Comparison of ENCODE assay signal across 20 cellular contexts in genomic region chr10:84944187-84944586, GRCh38.
DNase-seq lines count a peak whose midpoint lies in the region; ATAC-seq lines count a peak whose summit lies in the region.
"Had no signal": no experiment of that assay in that cellular context is flagged by ENCODE, and none has a peak within 500 bp of the region (broad histone marks: within the 10 kb centered on the region; RNA-seq: fewer than 3 reads in every experiment).

No MANE protein-coding gene starts in this region.

- no peaks in the 10 kb centered on the region for H3K36me3 ChIP-seq in mesendoderm (ENCODE audit: control insufficient read depth, insufficient read depth, low read length)

- ATAC-seq in GM18502 (IDR thresholded peaks at IDR 0.05; ENCODE audit: poor library complexity, unreplicated experiment) (peak; percentile 66), HG03520 (IDR thresholded peaks at IDR 0.05; ENCODE audit: unreplicated experiment) (peak; percentile 36)
- ATAC-seq: A549, HepG2, T-cell had no signal

- no peak overlapping the region for H2AK5ac ChIP-seq in mesendoderm (ENCODE audit: low read length)

- H2BK15ac ChIP-seq in mesendoderm (replicated peaks; ENCODE audit: low read depth) = no peak overlapping the region

- H3K4ac ChIP-seq in mesendoderm (ENCODE audit: low read depth, low read length) = no peak overlapping the region

- no peaks in the 10 kb centered on the region for H3K79me1 ChIP-seq in mesendoderm (ENCODE audit: low read length)

- H3K9ac ChIP-seq in mesendoderm (ENCODE audit: low read length) = no peak overlapping the region

- H3K4me2 ChIP-seq in mesendoderm (ENCODE audit: low read length) = no peak overlapping the region
- H3K4me2 ChIP-seq: A549 had no signal

- no peak overlapping the region for H3K4me3 ChIP-seq in mesendoderm (ENCODE audit: low read length)
- H3K4me3 ChIP-seq: A549, SK-N-MC had no signal

- no peak overlapping the region for H3K56ac ChIP-seq in mesendoderm (ENCODE audit: low read length)

- no peak overlapping the region for H2BK5ac ChIP-seq in mesendoderm (ENCODE audit: low read length)

- H4K8ac ChIP-seq in mesendoderm (ENCODE audit: low read depth, low read length) = no peak overlapping the region

- H3K23ac ChIP-seq in mesendoderm (ENCODE audit: low read length) = no peak overlapping the region

- H2BK120ac ChIP-seq in mesendoderm (ENCODE audit: low read depth, low read length) = no peak overlapping the region

- no peak overlapping the region for H3K18ac ChIP-seq in mesendoderm (ENCODE audit: low read length)

- H4K5ac ChIP-seq in mesendoderm (ENCODE audit: low read length) = no peak overlapping the region

- H3K4me1 ChIP-seq in mesendoderm (ENCODE audit: control insufficient read depth, low read depth, low read length) = no peaks in the 10 kb centered on the region
- H3K4me1 ChIP-seq: A549 had no signal

- DNase-seq in OCI-M1 (lab: John Stamatoyannopoulos, UW) = peak; percentile 59
- peak; percentile 66 for DNase-seq in mesendoderm
- no peak for DNase-seq in NCI-H774 (lab: John Stamatoyannopoulos, UW)
- DNase-seq in iPS-NIHi7 (ENCODE audit: extremely low spot score) = no peak
- DNase-seq in SW480 (ENCODE audit: low spot score) = no peak
- DNase-seq: DMS 273 treated with DMSO at 0.1 percent for 48 hours, GF-D8, H9, NCI-H1105, NCI-H1694, NCI-H2107, NCI-H2227 treated with DMSO at 0.1 percent for 48 hours, NCI-H526, T-cell had no signal

- no peaks in the 10 kb centered on the region for H3K27me3 ChIP-seq in mesendoderm (ENCODE audit: insufficient read depth, low read length, poor library complexity)

- no peak overlapping the region for H3K27ac ChIP-seq in mesendoderm (ENCODE audit: low read depth, low read length)
- H3K27ac ChIP-seq: A549, C4-2B, SK-N-MC had no signal

- no CpG with 5 or more reads among the region's 1 CpG for WGBS in mesendoderm (ENCODE audit: extremely low coverage, insufficient coverage, low lambda C conversion rate)

- H3K79me2 ChIP-seq in mesendoderm (ENCODE audit: control insufficient read depth, insufficient read depth, low read length) = no peaks in the 10 kb centered on the region

Comparison
In these comparisons a context has a peak if more than half of its experiments do, and no peak if none do; other contexts are left out.
1. DNase-seq: peak in OCI-M1 (single experiment) and mesendoderm (single experiment); none in NCI-H774 (single experiment), iPS-NIHi7 (single experiment) and SW480 (single experiment).